ENCODE assay signal across 20 cellular contexts in the genomic region with DNA sequence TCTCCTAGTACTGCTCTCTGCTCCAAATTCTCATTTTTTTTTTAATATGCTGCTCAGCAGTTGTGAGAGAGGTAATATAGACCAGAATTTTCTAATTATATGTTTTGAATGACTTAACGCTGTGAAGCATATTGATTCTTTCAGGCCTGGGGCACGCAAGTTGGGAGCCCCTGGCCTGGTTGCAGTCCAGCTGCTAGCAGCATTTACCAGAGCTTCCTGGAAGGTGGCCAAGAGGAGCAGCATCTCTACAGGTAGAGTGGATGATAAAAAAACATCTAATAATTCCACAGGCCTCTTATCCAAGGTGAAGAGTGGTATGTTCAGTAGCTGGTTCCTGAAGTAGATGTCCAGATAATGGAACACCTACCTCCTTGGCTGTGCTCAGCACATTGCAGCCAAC. TPM values are rescaled to one million over a fixed set of nuclear protein-coding genes. Genes with fewer than 3 reads are reported as not detected.
DNase-seq lines count a peak whose midpoint lies in the region; FAIRE-seq and TF ChIP-seq lines count a peak whose summit lies in the region.
"Had no signal": no experiment of that assay in that cellular context is flagged by ENCODE, and none has a peak within 500 bp of the region (broad histone marks: within the 10 kb centered on the region; RNA-seq: fewer than 3 reads in every experiment).

No MANE protein-coding gene starts in this region.

- no peak for TF ChIP-seq CTCF in H1 (IDR thresholded peaks at IDR 0.05; ENCODE audit: control extremely low read depth in 1 of 3, insufficient read depth in 1 of 3, low read depth in 1 of 3, low read length in 3 of 3)
- TF ChIP-seq CTCF in suprapubic skin (IDR thresholded peaks at IDR 0.05), result no peak
- no peak for TF ChIP-seq CTCF in GM10248 (IDR thresholded peaks at IDR 0.05; ENCODE audit: control extremely low read depth, extremely low read depth, low read depth, missing control alignments)

- no peak overlapping the region for H2BK15ac ChIP-seq in H1 (ENCODE audit: low read length)

- no peaks in the 10 kb centered on the region for H3K36me3 ChIP-seq in H1 (ENCODE audit: control insufficient read depth in 2 of 4, insufficient read depth in 4 of 4, low read length in 3 of 4)
- H3K36me3 ChIP-seq in suprapubic skin, result no peaks in the 10 kb centered on the region

- peak; percentile 20 for DNase-seq in NCI-H2107 treated with DMSO at 0.1 percent for 48 hours (lab: John Stamatoyannopoulos, UW; ENCODE audit: unreplicated experiment)
- DNase-seq in NCI-H2107 (lab: John Stamatoyannopoulos, UW), result no peak
- DNase-seq in NCI-H1417 treated with DMSO at 0.1 percent for 48 hours (lab: John Stamatoyannopoulos, UW), result peak; percentile 25
- DNase-seq in NCI-H345 (lab: John Stamatoyannopoulos, UW), result peak; percentile 74
- no peak for DNase-seq in H1 (ENCODE audit: low read depth in 1 of 2, low spot score in 2 of 2)
- DNase-seq in GM03348 (ENCODE audit: low spot score), result no peak
- no peak for DNase-seq in suprapubic skin (ENCODE audit: low spot score in 2 of 2)
- DNase-seq in GM10248 (ENCODE audit: extremely low spot score), result no peak
- DNase-seq: Caco-2; DND-41; GF-D8; HFFc6; NCI-H1048; NCI-H446 treated with DMSO at 0.1 percent for 48 hours; NK-92 treated with Interleukin-12 subunit alpha and Interleukin-12 subunit beta, amount 100 ng/mL, for 24 hours; T-helper 1 cell had no signal

- H3K79me2 ChIP-seq in H1 (ENCODE audit: control insufficient read depth in 1 of 2, insufficient read depth in 2 of 2, low read length in 2 of 2), result peaks cover 0 to 14% of the 10 kb centered on the region in 2 experiments; a peak in 2 of 4 replicates

- H4K20me1 ChIP-seq in H1 (replicated peaks in 1 of 2; ENCODE audit: control insufficient read depth in 1 of 2, insufficient read depth in 2 of 2, low read length in 2 of 2), result no peaks in the 10 kb centered on the region

- no peak overlapping the region for H2BK12ac ChIP-seq in H1 (ENCODE audit: low read depth, low read length)

- H3K23ac ChIP-seq in H1 (ENCODE audit: insufficient read length), result no peak overlapping the region

- H3K4me1 ChIP-seq in H1 (replicated peaks in 1 of 4; ENCODE audit: control insufficient read depth in 3 of 4, insufficient read depth in 4 of 4, low read length in 3 of 4), result peaks cover 0 to 6% (median 0%) of the 10 kb centered on the region in 4 experiments; a peak in 1 of 7 replicates
- no peaks in the 10 kb centered on the region for H3K4me1 ChIP-seq in suprapubic skin
- H3K4me1 ChIP-seq: A549 had no signal

- no peak overlapping the region for H4K5ac ChIP-seq in H1 (ENCODE audit: insufficient read length, low read depth, low read length)

- no peak overlapping the region for H3K18ac ChIP-seq in H1 (ENCODE audit: extremely low read depth, low read length)

- no peak overlapping the region for H3K56ac ChIP-seq in H1 (replicated peaks; ENCODE audit: insufficient read length, low read depth, low read length)

- H2BK20ac ChIP-seq in H1 (ENCODE audit: low read length), result peak overlapping the region; percentile 66; the same call in 1 of the 2 replicates

- no peak for FAIRE-seq in H1 (lab: Jason Lieb, UNC)
- FAIRE-seq: A549, K562 had no signal

- no peak overlapping the region for H4K8ac ChIP-seq in H1 (ENCODE audit: extremely low read depth, insufficient read depth, low read length)

- H3K9ac ChIP-seq in H1 (replicated peaks in 1 of 4; ENCODE audit: extremely low read depth in 1 of 4, low read depth in 3 of 4, low read length in 3 of 4), result no peak overlapping the region

- no peak overlapping the region for H2BK5ac ChIP-seq in H1 (ENCODE audit: low read depth, low read length)

- TF ChIP-seq EP300 in H1 (IDR thresholded peaks at IDR 0.05; ENCODE audit: borderline replicate concordance in 1 of 2, low read depth in 2 of 2, low read length in 2 of 2) (no peak), suprapubic skin (IDR thresholded peaks at IDR 0.05) (no peak)

- no peak overlapping the region for H3K4me3 ChIP-seq in H1 (ENCODE audit: extremely low read depth in 1 of 4, insufficient read depth in 2 of 4, low read depth in 3 of 4, low read length in 4 of 4)
- no peak overlapping the region for H3K4me3 ChIP-seq in suprapubic skin
- H3K4me3 ChIP-seq: A549, GM23338, K562 had no signal

- no peak overlapping the region for H4K91ac ChIP-seq in H1 (replicated peaks; ENCODE audit: insufficient read length, low read length)

- H3K9me3 ChIP-seq in H1 (ENCODE audit: insufficient read depth in 2 of 2, low read depth in 1 of 2, low read length in 1 of 2) (no peaks in the 10 kb centered on the region), suprapubic skin (no peaks in the 10 kb centered on the region)
- H3K9me3 ChIP-seq: A549, Caco-2 had no signal

- TF ChIP-seq POLR2A in H1 (IDR thresholded peaks at IDR 0.05; ENCODE audit: control extremely low read depth in 1 of 2, low read depth in 2 of 2, low read length in 2 of 2) (no peak), suprapubic skin (IDR thresholded peaks at IDR 0.05) (no peak)

- no peak overlapping the region for H2AK5ac ChIP-seq in H1 (ENCODE audit: low read depth, low read length)

- H3K27me3 ChIP-seq in H1 (replicated peaks in 1 of 4; ENCODE audit: control insufficient read depth in 3 of 4, extremely low read depth in 1 of 4, insufficient read depth in 3 of 4, low read length in 3 of 4) (no peaks in the 10 kb centered on the region), suprapubic skin (no peaks in the 10 kb centered on the region)

- no peaks in the 10 kb centered on the region for H3K79me1 ChIP-seq in H1 (ENCODE audit: low read depth, low read length)

- CTCF ChIA-PET in H1 (lab: Charles Lee; ENCODE audit: partially characterized antibody) (interaction anchor here (1.0 kb wide), 1 partner anchor 12 kb away, joined by 3 read pairs; no protein-coding TSS in a partner anchor), GM10248 (lab: Yijun Ruan, JAX) (interaction anchor here (1.3 to 1.6 kb wide), 2 partner anchors 135 to 1391 kb away, joined by 3 to 6 read pairs; no protein-coding TSS in a partner anchor)

- WGBS in H1 (ENCODE audit: extremely low coverage in 1 of 2, insufficient coverage in 1 of 2, insufficient read length in 1 of 2, insufficient replicate concordance in 2 of 2, low coverage in 1 of 2, low lambda C conversion rate in 2 of 2, missing lambda C conversion rate in 1 of 2), 2 experiments, result 96% methylated on average over 2 of the region's 2 CpGs; no CpG with 5 or more reads in 1 of the 2 experiments
- WGBS in suprapubic skin, result 91% methylated on average over 2 of the region's 2 CpGs

- H3K23me2 ChIP-seq in H1 (ENCODE audit: low read depth, low read length), result no peaks in the 10 kb centered on the region

- no peak overlapping the region for H3K4me2 ChIP-seq in H1 (ENCODE audit: insufficient read depth in 1 of 2, low read depth in 2 of 2, low read length in 2 of 2)
- H3K4me2 ChIP-seq: A549, GM23338 had no signal

- no peak overlapping the region for H3K14ac ChIP-seq in H1 (ENCODE audit: insufficient read length)

- no peak overlapping the region for H3K4ac ChIP-seq in H1 (replicated peaks; ENCODE audit: insufficient read length, low read depth, low read length)

- no peak overlapping the region for H2BK120ac ChIP-seq in H1 (replicated peaks; ENCODE audit: low read depth, low read length)

- H3K27ac ChIP-seq in H1 (ENCODE audit: low read depth, low read length) (no peak overlapping the region), suprapubic skin (no peak overlapping the region)
- H3K27ac ChIP-seq: A549, HL-60 had no signal

- TF ChIP-seq RAD21 in H1 (IDR thresholded peaks at IDR 0.05 in 1 of 2, conservative IDR thresholded peaks at IDR 0.05 in 1 of 2; ENCODE audit: low read depth in 2 of 2, low read length in 2 of 2), result no peak

- no peak overlapping the region for H2AFZ ChIP-seq in H1 (ENCODE audit: low read length)
- H2AFZ ChIP-seq: GM23338 had no signal

- POLR2A ChIA-PET in H1 (lab: Charles Lee; ENCODE audit: partially characterized antibody), result interaction anchor here (1.2 to 4.5 kb wide), 5 partner anchors 9 to 246 kb away, joined by 3 to 45 read pairs (median 4); partner anchors contain the start of genes MDH1 and UGP2
- POLR2A ChIA-PET in GM10248 (lab: Yijun Ruan, JAX), result no interaction called here

TF ChIP-seq in H1, 55 proteins besides CTCF, POLR2A, EP300 and RAD21:
- TF ChIP-seq SRF (IDR thresholded peaks at IDR 0.05; ENCODE audit: low read depth, low read length) (no peak), EGR1 (IDR thresholded peaks at IDR 0.05; ENCODE audit: borderline replicate concordance, low read depth, low read length) (no peak), TAF1 (IDR thresholded peaks at IDR 0.05; ENCODE audit: low read depth, low read length) (no peak)
TF ChIP-seq in H1: peak in this region for 0.

RNA-seq across cellular contexts. Expression of gene UGP2, which starts 7.3 kb away (rescaled TPM):
- total RNA-seq in H1 (2021; fragmentation: NEBNext Ultra II Directional; extraction: Animal tissue kit (Norgen Biotek cat#: 25700)), result 925 and 956 TPM in 2 replicates
- polyA plus RNA-seq in H1 (2011; rRNA removed), result 130 and 278 TPM in 2 replicates
- polyA plus RNA-seq in H1 (2011; cell fraction: cytosol; rRNA removed), result 376 TPM
- 74.2 TPM for polyA plus RNA-seq in H1 (2011; cell fraction: nucleus; rRNA removed)
- polyA plus RNA-seq in H1 (2012, experiment 1 of 2), result 531 to 1,061 TPM (median 542 TPM) in 4 replicates
- 80.5 TPM for polyA plus RNA-seq in H1 (2012, experiment 2 of 2)
- polyA plus RNA-seq in H1 (2013, experiment 1 of 2), result 627 TPM
- 641 TPM for polyA plus RNA-seq in H1 (2013, experiment 2 of 2)
- 191 and 331 TPM in 2 replicates for polyA minus RNA-seq in H1 (2011; rRNA and poly(A)+ RNA removed)
- 336 TPM for polyA minus RNA-seq in H1 (2011; cell fraction: cytosol; rRNA and poly(A)+ RNA removed)
- 322 TPM for polyA minus RNA-seq in H1 (2011; cell fraction: nucleus; rRNA and poly(A)+ RNA removed)
- total RNA-seq in suprapubic skin, result 10 to 100 TPM; 60.1 to 84.9 (median 65.2) TPM

Comparison
In these comparisons a context has a peak if more than half of its experiments do, and no peak if none do; other contexts are left out.
1. DNase-seq: peak in NCI-H2107 treated with DMSO at 0.1 percent for 48 hours (single experiment), NCI-H1417 treated with DMSO at 0.1 percent for 48 hours (single experiment) and NCI-H345 (single experiment); none in NCI-H2107 (single experiment), H1 (0 of 2), GM03348 (single experiment), suprapubic skin (0 of 2) and GM10248 (single experiment).
2. RNA of gene UGP2, which starts 7.3 kb away (total RNA-seq): 925 to 956 TPM in H1; 60.1 to 84.9 TPM in suprapubic skin; every median in the first group is over 10 times any median in the second.